8 cellular contexts compared by ENCODE assay signal in genomic region chr1:25797939-25798338, GRCh38. TPM values are rescaled to one million over a fixed set of nuclear protein-coding genes. Genes with fewer than 3 reads are reported as not detected.
DNase-seq lines count a peak whose midpoint lies in the region; ATAC-seq and TF ChIP-seq lines count a peak whose summit lies in the region.

No MANE protein-coding gene starts in this region.

- H3K4me3 Mint-ChIP-seq in HFFc6: no peak overlapping the region
- H3K4me3 Mint-ChIP-seq in activated CD8-positive, alpha-beta T cell treated with anti-CD3 and anti-CD28 coated beads, Interleukin-2, amount 10 ng/mL, durations not matched to agents 7 days and 5 days: no peak overlapping the region

- no peak overlapping the region for H3K27ac ChIP-seq in uterus

- no peaks in the 10 kb centered on the region for H3K9me3 ChIP-seq in uterus

- no peaks in the 10 kb centered on the region for H3K4me1 ChIP-seq in uterus

- H3K4me1 Mint-ChIP-seq in HFFc6 (ENCODE audit: low read depth): peaks cover 30% of the 10 kb centered on the region
- peaks cover 54% of the 10 kb centered on the region for H3K4me1 Mint-ChIP-seq in activated CD8-positive, alpha-beta T cell treated with anti-CD3 and anti-CD28 coated beads, Interleukin-2, amount 10 ng/mL, durations not matched to agents 7 days and 5 days (ENCODE audit: low read depth)

- no peak for TF ChIP-seq POLR2A in uterus (IDR thresholded peaks at IDR 0.05)

- peak; percentile 62 for DNase-seq in AG20443 (ENCODE audit: low spot score)
- DNase-seq in HFFc6: peak; percentile 27
- peak; percentile 44 for DNase-seq in activated CD8-positive, alpha-beta T cell treated with anti-CD3 and anti-CD28 coated beads, Interleukin-2, amount 10 ng/mL, durations not matched to agents 7 days and 5 days
- no peak for DNase-seq in kidney epithelial cell (ENCODE audit: low read depth)
- DNase-seq in uterus: no peak
- no peak for DNase-seq in NCI-H2196 (lab: John Stamatoyannopoulos, UW; ENCODE audit: unreplicated experiment)
- DNase-seq in COLO829 (ENCODE audit: low spot score): no peak

- POLR2A ChIA-PET in activated CD8-positive, alpha-beta T cell treated with anti-CD3 and anti-CD28 coated beads, Interleukin-2, amount 10 ng/mL, durations not matched to agents 7 days and 5 days (lab: Charles Lee): no interaction called here

- CTCF ChIA-PET in activated CD8-positive, alpha-beta T cell treated with anti-CD3 and anti-CD28 coated beads, Interleukin-2, amount 10 ng/mL, durations not matched to agents 7 days and 5 days (lab: Charles Lee): interaction anchor here (0.6 to 7.1 kb wide), 15 partner anchors 10 to 394 kb away, joined by 3 to 68 read pairs (median 4); partner anchors contain the start of gene LDLRAP1

- H3K36me3 ChIP-seq in kidney epithelial cell (ENCODE audit: control insufficient read depth, insufficient read depth, low read length): no peaks in the 10 kb centered on the region
- no peaks in the 10 kb centered on the region for H3K36me3 ChIP-seq in uterus

- no peak for ATAC-seq in activated CD8-positive, alpha-beta T cell treated with anti-CD3 and anti-CD28 coated beads, Interleukin-2, amount 10 ng/mL, durations not matched to agents 7 days and 5 days
- no peak for ATAC-seq in HG02970 (IDR thresholded peaks at IDR 0.05; ENCODE audit: low FRiP score, unreplicated experiment)

- H3K4me3 ChIP-seq in kidney epithelial cell (ENCODE audit: low read depth, low read length) (no peak overlapping the region), uterus (no peak overlapping the region)

- H3K27me3 Mint-ChIP-seq in HFFc6 (ENCODE audit: insufficient read depth): peaks cover 17% of the 10 kb centered on the region
- peaks cover 13% of the 10 kb centered on the region for H3K27me3 Mint-ChIP-seq in activated CD8-positive, alpha-beta T cell treated with anti-CD3 and anti-CD28 coated beads, Interleukin-2, amount 10 ng/mL, durations not matched to agents 7 days and 5 days (ENCODE audit: low read depth)

- H3K27ac Mint-ChIP-seq in HFFc6: no peak overlapping the region
- no peak overlapping the region for H3K27ac Mint-ChIP-seq in activated CD8-positive, alpha-beta T cell treated with anti-CD3 and anti-CD28 coated beads, Interleukin-2, amount 10 ng/mL, durations not matched to agents 7 days and 5 days

- H3K36me3 Mint-ChIP-seq in HFFc6 (ENCODE audit: low read depth): no peaks in the 10 kb centered on the region
- H3K36me3 Mint-ChIP-seq in activated CD8-positive, alpha-beta T cell treated with anti-CD3 and anti-CD28 coated beads, Interleukin-2, amount 10 ng/mL, durations not matched to agents 7 days and 5 days (ENCODE audit: low read depth): no peaks in the 10 kb centered on the region

- TF ChIP-seq CTCF in HFFc6 (IDR thresholded peaks at IDR 0.05) (peak; percentile 77), kidney epithelial cell (IDR thresholded peaks at IDR 0.05; ENCODE audit: insufficient read depth, low read length, poor library complexity, severe bottlenecking) (peak; percentile 55), uterus (IDR thresholded peaks at IDR 0.05) (no peak)

- no peaks in the 10 kb centered on the region for H3K9me3 Mint-ChIP-seq in HFFc6
- H3K9me3 Mint-ChIP-seq in activated CD8-positive, alpha-beta T cell treated with anti-CD3 and anti-CD28 coated beads, Interleukin-2, amount 10 ng/mL, durations not matched to agents 7 days and 5 days (ENCODE audit: insufficient read depth): no peaks in the 10 kb centered on the region

- H3K27me3 ChIP-seq in kidney epithelial cell (ENCODE audit: control insufficient read depth, insufficient read depth, low read length) (no peaks in the 10 kb centered on the region), uterus (no peaks in the 10 kb centered on the region)

- intact Hi-C loops in uterus (cut with DNase I; ENCODE audit: low total_unique reads): loop anchor here (5.0 kb wide), 1 partner anchor 186 kb away; no protein-coding TSS in a partner anchor

RNA-seq across cellular contexts. Expression of gene SELENON, which starts 2.1 kb away (rescaled TPM):
- total RNA-seq in HFFc6 (2021; fragmentation: NEBNext Ultra II Directional; extraction: Animal tissue kit (Norgen Biotek cat#: 25700)): 10 to 100 TPM; 48.1 to 64.5 (median 58.8) TPM
- 1 to 10 TPM; 4.5 to 5.1 TPM for total RNA-seq in activated CD8-positive, alpha-beta T cell treated with anti-CD3 and anti-CD28 coated beads, Interleukin-2, amount 10 ng/mL, durations not matched to agents 7 days and 5 days
- 50.8 and 65.6 TPM in 2 replicates for total RNA-seq in kidney epithelial cell
- 10 to 100 TPM in 2 of 4 donors, 1 to 10 TPM in 2; 9.0 to 94.0 (median 18.0) TPM for total RNA-seq in uterus

RNA-seq across cellular contexts. Expression of gene MTFR1L, which starts 21.8 kb away (rescaled TPM):
- total RNA-seq in HFFc6 (2021; fragmentation: NEBNext Ultra II Directional; extraction: Animal tissue kit (Norgen Biotek cat#: 25700)): 10 to 100 TPM; 52.4 to 69.1 (median 59.1) TPM
- 10 to 100 TPM; 26.2 to 26.7 TPM for total RNA-seq in activated CD8-positive, alpha-beta T cell treated with anti-CD3 and anti-CD28 coated beads, Interleukin-2, amount 10 ng/mL, durations not matched to agents 7 days and 5 days
- total RNA-seq in kidney epithelial cell (46.3 and 51.0 TPM in 2 replicates), uterus (100 to 1,000 TPM in 1 of 4 donors, 10 to 100 TPM in 3; 51.5 to 106 (median 63.7) TPM)

Comparison
In these comparisons a context has a peak if more than half of its experiments do, and no peak if none do; other contexts are left out.
1. DNase-seq: peak in AG20443 (single experiment), HFFc6 (single experiment) and activated CD8-positive, alpha-beta T cell treated with anti-CD3 and anti-CD28 coated beads, Interleukin-2, amount 10 ng/mL, durations not matched to agents 7 days and 5 days (single experiment); none in kidney epithelial cell (single experiment), uterus (0 of 2), NCI-H2196 (single experiment) and COLO829 (single experiment).
2. CTCF ChIP-seq: peak in HFFc6 (single experiment) and kidney epithelial cell (single experiment); none in uterus (0 of 4).